11 cellular contexts compared by ENCODE assay signal in the genomic region with DNA sequence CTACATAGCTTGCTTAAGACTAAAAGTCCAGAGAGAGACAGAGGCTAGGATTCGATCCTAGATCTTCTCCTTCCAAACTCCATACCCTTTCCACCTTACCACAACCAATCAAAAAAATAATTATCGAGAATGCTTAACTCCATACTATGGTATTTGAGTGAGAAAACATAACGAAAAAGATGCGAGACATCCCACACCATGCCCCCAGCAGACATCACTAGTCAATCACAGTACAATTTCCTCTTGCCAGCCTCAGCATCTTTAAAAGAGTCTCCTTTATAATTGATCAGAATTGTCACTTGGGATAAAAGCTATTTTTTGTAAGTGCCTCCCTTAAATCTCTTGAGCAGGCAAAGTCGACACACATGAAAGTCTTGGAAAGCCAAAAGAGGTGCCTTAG. TPM values are rescaled to one million over a fixed set of nuclear protein-coding genes. Genes with fewer than 3 reads are reported as not detected.
A peak's percentile ranks its signal among the peaks of the same experiment; 100 is the strongest.
DNase-seq lines count a peak whose midpoint lies in the region; ATAC-seq, FAIRE-seq and TF ChIP-seq lines count a peak whose summit lies in the region.
"Had no signal": no experiment of that assay in that cellular context is flagged by ENCODE, and none has a peak within 500 bp of the region (broad histone marks: within the 10 kb centered on the region; RNA-seq: fewer than 3 reads in every experiment).

No MANE protein-coding gene starts in this region.

- no peak for DNase-seq in CD4-positive, alpha-beta T cell
- no peak for DNase-seq in GM19239 (ENCODE audit: insufficient read length, low spot score)
- no peak for DNase-seq in posterior vena cava (ENCODE audit: low spot score)
- no peak for DNase-seq in mucosa of descending colon
- DNase-seq in Caco-2 = no peak
- DNase-seq: foreskin fibroblast, NCI-H510A had no signal

- no peaks in the 10 kb centered on the region for H3K27me3 Mint-ChIP-seq in CD4-positive, alpha-beta T cell
- H3K27me3 Mint-ChIP-seq in Caco-2 (ENCODE audit: insufficient read depth, unreplicated experiment) = no peaks in the 10 kb centered on the region

- no TSS peak for BruUV-seq in Caco-2 (replicated peaks; lab: Mats Ljungman, UMichigan)

- POLR2A ChIA-PET in CD4-positive, alpha-beta T cell (lab: Charles Lee) = interaction anchor here (1.0 to 1.6 kb wide), 2 partner anchors 9 to 44 kb away, joined by 3 to 10 read pairs; no protein-coding TSS in a partner anchor
- POLR2A ChIA-PET in Caco-2 (lab: Charles Lee) = no interaction called here

- H3K9me3 ChIP-seq in CD4-positive, alpha-beta T cell (ENCODE audit: control insufficient read depth, low read length) = no peaks in the 10 kb centered on the region
- no peaks in the 10 kb centered on the region for H3K9me3 ChIP-seq in neutrophil
- H3K9me3 ChIP-seq in mucosa of descending colon = no peaks in the 10 kb centered on the region
- no peaks in the 10 kb centered on the region for H3K9me3 ChIP-seq in Caco-2
- H3K9me3 ChIP-seq: ascending aorta had no signal

- H3K4me1 Mint-ChIP-seq in CD4-positive, alpha-beta T cell (ENCODE audit: low read depth) = peaks cover 26% of the 10 kb centered on the region
- peaks cover 9% of the 10 kb centered on the region for H3K4me1 Mint-ChIP-seq in Caco-2 (ENCODE audit: low read depth, unreplicated experiment)

- peak; percentile 75 for FAIRE-seq in GM19239 (lab: Jason Lieb, UNC)
- FAIRE-seq: TTC549 had no signal

- no peak for TF ChIP-seq CTCF in CD4-positive, alpha-beta T cell (IDR thresholded peaks at IDR 0.05)
- TF ChIP-seq CTCF in neutrophil (IDR thresholded peaks at IDR 0.05) (no peak), mucosa of descending colon (IDR thresholded peaks at IDR 0.05) (no peak), Caco-2 (IDR thresholded peaks at IDR 0.05; ENCODE audit: insufficient read depth in 1 of 2, low read depth in 1 of 2, low read length in 1 of 2, severe bottlenecking in 1 of 2, unreplicated experiment in 1 of 2) (no peak)

- no peaks in the 10 kb centered on the region for H3K9me3 Mint-ChIP-seq in CD4-positive, alpha-beta T cell
- no peaks in the 10 kb centered on the region for H3K9me3 Mint-ChIP-seq in Caco-2 (ENCODE audit: unreplicated experiment)

- intact Hi-C loops in CD4-positive, alpha-beta T cell (cut with DNase I, micrococcal nuclease) = no loop called here
- intact Hi-C loops in posterior vena cava (cut with DNase I) (no loop called here), mucosa of descending colon (cut with DNase I, micrococcal nuclease) (no loop called here), Caco-2 (cut with micrococcal nuclease; ENCODE audit: unreplicated experiment) (no loop called here)

- 78 to 88% (median 82%) methylated on average over 5 of the region's 5 CpGs for WGBS in adipose tissue, 3 donors

- no peaks in the 10 kb centered on the region for H3K36me3 Mint-ChIP-seq in CD4-positive, alpha-beta T cell (ENCODE audit: low read depth)
- H3K36me3 Mint-ChIP-seq in Caco-2 (ENCODE audit: insufficient read depth, unreplicated experiment) = no peaks in the 10 kb centered on the region

- H3K4me3 Mint-ChIP-seq in CD4-positive, alpha-beta T cell = no peak overlapping the region
- no peak overlapping the region for H3K4me3 Mint-ChIP-seq in Caco-2 (ENCODE audit: unreplicated experiment)

- peaks cover 41% of the 10 kb centered on the region for H3K36me3 ChIP-seq in neutrophil
- no peaks in the 10 kb centered on the region for H3K36me3 ChIP-seq in mucosa of descending colon (ENCODE audit: low read depth)
- no peaks in the 10 kb centered on the region for H3K36me3 ChIP-seq in Caco-2 (ENCODE audit: control insufficient read depth, insufficient read depth, low read length)
- H3K36me3 ChIP-seq: ascending aorta had no signal

- CTCF ChIA-PET in CD4-positive, alpha-beta T cell (lab: Charles Lee) = no interaction called here
- CTCF ChIA-PET in Caco-2 (lab: Charles Lee) = no interaction called here

- ATAC-seq in CD4-positive, alpha-beta T cell (ENCODE audit: poor library complexity) = no peak
- no peak for ATAC-seq in mucosa of descending colon

- H3K4me3 ChIP-seq in neutrophil (ENCODE audit: low read depth in 1 of 2, low read length in 1 of 2) (peak overlapping the region; percentile 83 to 91), mucosa of descending colon (no peak overlapping the region), Caco-2 (ENCODE audit: low read depth, low read length) (no peak overlapping the region)

- peak overlapping the region; percentile 70 for H3K27ac Mint-ChIP-seq in CD4-positive, alpha-beta T cell
- H3K27ac Mint-ChIP-seq in Caco-2 (ENCODE audit: unreplicated experiment) = no peak overlapping the region

- H3K4me1 ChIP-seq in neutrophil (ENCODE audit: control insufficient read depth in 1 of 2, insufficient read depth in 1 of 2, low read depth in 1 of 2, low read length in 1 of 2) (peaks cover 77 to 96% of the 10 kb centered on the region in 2 experiments), mucosa of descending colon (ENCODE audit: low read depth) (peaks cover 9% of the 10 kb centered on the region), Caco-2 (no peaks in the 10 kb centered on the region)
- H3K4me1 ChIP-seq: ascending aorta had no signal

- no peak overlapping the region for H3K27ac ChIP-seq in CD4-positive, alpha-beta T cell (ENCODE audit: low read depth, low read length)
- H3K27ac ChIP-seq in adipose tissue (ENCODE audit: low read depth, low read length) = peak overlapping the region; percentile 28
- peak overlapping the region; percentile 100 for H3K27ac ChIP-seq in neutrophil

- no peaks in the 10 kb centered on the region for H3K27me3 ChIP-seq in CD4-positive, alpha-beta T cell (ENCODE audit: control insufficient read depth, insufficient read depth, low read length)
- H3K27me3 ChIP-seq in neutrophil (no peaks in the 10 kb centered on the region), Caco-2 (replicated peaks; ENCODE audit: control insufficient read depth, insufficient read depth, low read length) (no peaks in the 10 kb centered on the region)
- H3K27me3 ChIP-seq: ascending aorta had no signal

RNA-seq across cellular contexts. Expression of a gene that starts 0.9 kb away (rescaled TPM):
- total RNA-seq in CD4-positive, alpha-beta T cell = 1 to 10 TPM; 2.9 to 3.1 TPM
- 10 to 100 TPM in 2 of 3 donors, 1 to 10 TPM in 1; 4.0 to 30.8 (median 22.5) TPM for polyA plus RNA-seq in adipose tissue
- 10 to 100 TPM; 12.8 to 26.2 TPM for total RNA-seq in posterior vena cava
- total RNA-seq in mucosa of descending colon = 1 to 10 TPM; 2.0 to 8.9 (median 8.3) TPM
- total RNA-seq in Caco-2 (2022) = 0.58 TPM in 1 of 2 replicates, not detected in the other

RNA-seq across cellular contexts. Expression of a gene that starts 46.2 kb away (rescaled TPM):
- total RNA-seq in CD4-positive, alpha-beta T cell = 10 to 100 TPM; 21.4 to 23.0 TPM
- polyA plus RNA-seq in adipose tissue = 100 to 1,000 TPM in 1 of 3 donors, 10 to 100 TPM in 2; 30.5 to 137 (median 73.8) TPM
- total RNA-seq in posterior vena cava (100 to 1,000 TPM; 118 TPM), mucosa of descending colon (100 to 1,000 TPM; 101 to 158 (median 123) TPM), Caco-2 (2022) (123 and 135 TPM in 2 replicates)

Comparison
In these comparisons a context has a peak if more than half of its experiments do, and no peak if none do; other contexts are left out.
1. H3K4me3 ChIP-seq: peak in neutrophil (2 of 2); none in mucosa of descending colon (single experiment) and Caco-2 (single experiment).